Comparison of ENCODE assay signal across 7 cellular contexts in genomic region chr12:92141585-92142244, GRCh38. TPM values are rescaled to one million over a fixed set of nuclear protein-coding genes. Genes with fewer than 3 reads are reported as not detected.
DNase-seq lines count a peak whose midpoint lies in the region; ATAC-seq and TF ChIP-seq lines count a peak whose summit lies in the region.

No MANE protein-coding gene starts in this region.

- 4% methylated on average over 5 of the region's 5 CpGs for WGBS in prostate gland

- H3K27ac ChIP-seq in OCI-LY7 (ENCODE audit: low read depth, low read length, poor library complexity, severe bottlenecking): peak overlapping the region; percentile 34
- H3K27ac ChIP-seq in epithelial cell of prostate: peak overlapping the region; percentile 98
- peak overlapping the region; percentile 98 to 100 for H3K27ac ChIP-seq in prostate gland

- H3K36me3 ChIP-seq in OCI-LY7 (ENCODE audit: insufficient read depth, low read length) (peaks cover 83% of the 10 kb centered on the region), prostate gland (no peaks in the 10 kb centered on the region)

- no TSS peak for BruUV-seq in OCI-LY7 (replicated peaks; lab: Mats Ljungman, UMichigan)

- POLR2A ChIA-PET in OCI-LY7 (lab: Charles Lee): interaction anchor here (0.6 to 5.5 kb wide), 15 partner anchors 9 to 429 kb away, joined by 3 to 65 read pairs (median 3); no protein-coding TSS in a partner anchor

- CTCF ChIA-PET in OCI-LY7 (lab: Charles Lee; ENCODE audit: unreplicated experiment): no interaction called here

- H3K27me3 ChIP-seq in prostate gland (replicated peaks; ENCODE audit: insufficient read depth): no peaks in the 10 kb centered on the region

- DNase-seq in OCI-LY7 (ENCODE audit: low spot score) (peak; percentile 58), epithelial cell of prostate (ENCODE audit: low read depth, low spot score) (no peak), prostate gland (ENCODE audit: low spot score) (no peak)

- TF ChIP-seq CTCF in OCI-LY7 (conservative IDR thresholded peaks at IDR 0.05; ENCODE audit: low read length): no peak
- no peak for TF ChIP-seq CTCF in prostate gland (IDR thresholded peaks at IDR 0.05)

- TF ChIP-seq POLR2A in GM19099 (IDR thresholded peaks at IDR 0.05; ENCODE audit: extremely low read depth, insufficient read length, low read depth): peak; percentile 36
- TF ChIP-seq POLR2A in prostate gland (IDR thresholded peaks at IDR 0.05): no peak

- H3K9me3 ChIP-seq in OCI-LY7 (ENCODE audit: low read length) (no peaks in the 10 kb centered on the region), prostate gland (no peaks in the 10 kb centered on the region)

- peaks cover 94% of the 10 kb centered on the region for H3K79me2 ChIP-seq in OCI-LY7 (ENCODE audit: insufficient read depth, low read depth, low read length)

- H3K4me1 ChIP-seq in OCI-LY7 (ENCODE audit: insufficient read depth, low read length, poor library complexity, severe bottlenecking) (peaks cover 32% of the 10 kb centered on the region), prostate gland (replicated peaks) (no peaks in the 10 kb centered on the region)

- H4K20me1 ChIP-seq in OCI-LY7 (ENCODE audit: insufficient read depth, low read length): peaks cover 80% of the 10 kb centered on the region

- H2AFZ ChIP-seq in OCI-LY7 (ENCODE audit: low read length): no peak overlapping the region

- H3K9me2 ChIP-seq in OCI-LY7 (ENCODE audit: insufficient read depth, low read length): no peaks in the 10 kb centered on the region

- peak overlapping the region; percentile 98 for H3K4me2 ChIP-seq in OCI-LY7 (ENCODE audit: low read length)

- no peak for ATAC-seq in GM21367 (IDR thresholded peaks at IDR 0.05; ENCODE audit: unreplicated experiment)
- ATAC-seq in GM21390 (IDR thresholded peaks at IDR 0.05; ENCODE audit: unreplicated experiment): no peak
- ATAC-seq in HG02763 (IDR thresholded peaks at IDR 0.05; ENCODE audit: unreplicated experiment): no peak

- intact Hi-C loops in OCI-LY7 (cut with micrococcal nuclease; ENCODE audit: unreplicated experiment) (loop anchor here (5.0 kb wide), 2 partner anchors 149 to 329 kb away; no protein-coding TSS in a partner anchor), prostate gland (cut with DNase I) (loop anchor here (5.0 to 10.0 kb wide), 3 partner anchors 327 to 754 kb away; no protein-coding TSS in a partner anchor)

- peak overlapping the region; percentile 86 for H3K4me3 ChIP-seq in OCI-LY7 (ENCODE audit: low read depth, low read length, poor library complexity, severe bottlenecking)
- peak overlapping the region; percentile 77 to 100 for H3K4me3 ChIP-seq in prostate gland

RNA-seq across cellular contexts. Expression of gene BTG1, which starts 3.9 kb away (rescaled TPM):
- total RNA-seq in OCI-LY7 (2014; rRNA removed; shearing (Covaris generic)): 18.0 and 32.8 TPM in 2 replicates
- total RNA-seq in OCI-LY7 (2022): 93.4 and 102 TPM in 2 replicates
- 10 to 100 TPM; 52.7 to 56.9 TPM for total RNA-seq in prostate gland

Comparison
In these comparisons a context has a peak if more than half of its experiments do, and no peak if none do; other contexts are left out.
1. H3K27ac ChIP-seq: peak in every context shown above with its lines; median percentile 99 in prostate gland; 98 in epithelial cell of prostate; 34 in OCI-LY7.